In the genomic region with DNA sequence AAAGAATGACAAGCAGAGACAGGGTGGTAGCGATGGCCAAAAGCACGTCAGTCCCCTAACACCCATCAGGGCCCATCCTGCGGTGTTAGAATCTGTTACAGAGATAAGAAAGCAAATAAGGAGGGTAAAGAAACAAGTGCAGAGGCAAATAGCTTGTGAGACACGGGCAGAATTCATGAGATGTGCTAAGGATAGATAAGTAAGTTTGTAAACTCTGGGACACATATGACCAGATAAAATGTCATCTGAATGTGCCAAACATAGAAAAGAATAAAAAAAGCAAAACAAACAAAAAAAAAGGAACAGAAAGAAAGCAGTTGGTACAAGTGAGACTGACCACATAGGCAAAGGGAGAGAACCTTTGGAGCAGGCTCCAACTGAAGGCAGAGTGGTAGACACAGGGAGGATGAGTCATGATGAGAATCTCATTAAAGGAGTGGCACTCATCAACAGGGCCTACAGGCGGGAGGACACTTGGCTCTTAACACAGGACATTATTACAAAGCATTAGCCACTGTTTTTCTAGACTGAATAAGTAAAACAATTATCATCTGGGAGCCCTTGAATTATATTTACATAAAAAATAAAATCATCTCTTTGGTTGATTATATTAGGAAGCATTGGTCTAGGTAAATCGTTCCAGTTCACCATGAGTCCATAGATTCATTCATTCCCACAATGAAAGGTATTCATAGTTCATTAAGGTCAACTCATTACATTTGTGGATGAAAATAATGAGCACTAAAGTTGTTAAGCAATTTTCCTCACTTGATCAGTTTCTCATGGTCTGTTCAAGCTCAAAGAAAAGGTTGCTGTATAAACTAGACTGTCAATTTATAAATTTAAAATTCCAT, we compare ENCODE assay signal across 15 cellular contexts. TPM values are rescaled to one million over a fixed set of nuclear protein-coding genes. Genes with fewer than 3 reads are reported as not detected.
DNase-seq lines count a peak whose midpoint lies in the region; ATAC-seq lines count a peak whose summit lies in the region.
"Had no signal": no experiment of that assay in that cellular context is flagged by ENCODE, and none has a peak within 500 bp of the region (broad histone marks: within the 10 kb centered on the region; RNA-seq: fewer than 3 reads in every experiment).

No MANE protein-coding gene starts in this region.

- peaks cover 22% of the 10 kb centered on the region for H3K4me1 Mint-ChIP-seq in stimulated activated effector memory CD8-positive, alpha-beta T cell treated with anti-CD3 and anti-CD28 coated beads, Interleukin-12 subunit alpha, Interleukin-12 subunit beta, amount 100 ng/mL, for 72 hours
- peaks cover 14% of the 10 kb centered on the region for H3K4me1 Mint-ChIP-seq in T-helper 17 cell

- H3K9me3 ChIP-seq in T-helper 17 cell (ENCODE audit: control insufficient read depth, low read length, poor library complexity, severe bottlenecking) = no peaks in the 10 kb centered on the region

- DNase-seq in activated CD4-positive, CD25-positive, alpha-beta regulatory T cell (lab: John Stamatoyannopoulos, UW) = no peak
- DNase-seq in NOMO-1 treated with dmso at 0.1 percent for 144 hours (lab: John Stamatoyannopoulos, UW; ENCODE audit: unreplicated experiment) (peak; percentile 16), AG08396 (ENCODE audit: low spot score) (no peak), T-helper 17 cell (no peak)
- no peak for DNase-seq in stimulated activated effector memory CD8-positive, alpha-beta T cell treated with anti-CD3 and anti-CD28 coated beads, Interleukin-12 subunit alpha, Interleukin-12 subunit beta, amount 100 ng/mL, for 72 hours (ENCODE audit: low spot score in 2 of 2)
- DNase-seq: activated T-cell treated with anti-CD3 and anti-CD28 coated beads, Interleukin-2, amount 50 U/mL, for 1 hour; dermis blood vessel endothelial cell; KBM-7; right cardiac atrium; SIG-M5 had no signal

- no peaks in the 10 kb centered on the region for H3K9me3 Mint-ChIP-seq in stimulated activated effector memory CD8-positive, alpha-beta T cell treated with anti-CD3 and anti-CD28 coated beads, Interleukin-12 subunit alpha, Interleukin-12 subunit beta, amount 100 ng/mL, for 72 hours
- H3K9me3 Mint-ChIP-seq: stimulated activated naive CD8-positive, alpha-beta T cell treated with anti-CD3 and anti-CD28 coated beads, Interleukin-15, Interleukin-2, amounts not matched to agents 100 ng/mL and 50 ng/mL, for 24 hours had no signal

- no peak overlapping the region for H3K27ac Mint-ChIP-seq in stimulated activated effector memory CD8-positive, alpha-beta T cell treated with anti-CD3 and anti-CD28 coated beads, Interleukin-12 subunit alpha, Interleukin-12 subunit beta, amount 100 ng/mL, for 72 hours
- no peak overlapping the region for H3K27ac Mint-ChIP-seq in T-helper 17 cell
- H3K27ac Mint-ChIP-seq: stimulated activated naive CD8-positive, alpha-beta T cell treated with anti-CD3 and anti-CD28 coated beads, Interleukin-15, Interleukin-2, amounts not matched to agents 100 ng/mL and 50 ng/mL, for 24 hours had no signal

- H3K36me3 Mint-ChIP-seq in stimulated activated effector memory CD8-positive, alpha-beta T cell treated with anti-CD3 and anti-CD28 coated beads, Interleukin-12 subunit alpha, Interleukin-12 subunit beta, amount 100 ng/mL, for 72 hours = no peaks in the 10 kb centered on the region
- peaks cover 10% of the 10 kb centered on the region for H3K36me3 Mint-ChIP-seq in T-helper 17 cell (ENCODE audit: low read depth)

- no peak overlapping the region for H3K4me3 Mint-ChIP-seq in stimulated activated effector memory CD8-positive, alpha-beta T cell treated with anti-CD3 and anti-CD28 coated beads, Interleukin-12 subunit alpha, Interleukin-12 subunit beta, amount 100 ng/mL, for 72 hours
- no peak overlapping the region for H3K4me3 Mint-ChIP-seq in T-helper 17 cell
- H3K4me3 Mint-ChIP-seq: stimulated activated naive CD8-positive, alpha-beta T cell treated with anti-CD3 and anti-CD28 coated beads, Interleukin-15, Interleukin-2, amounts not matched to agents 100 ng/mL and 50 ng/mL, for 24 hours had no signal

- peaks cover 7% of the 10 kb centered on the region for H3K27me3 Mint-ChIP-seq in T-helper 17 cell
- H3K27me3 Mint-ChIP-seq: stimulated activated naive CD8-positive, alpha-beta T cell treated with anti-CD3 and anti-CD28 coated beads, Interleukin-15, Interleukin-2, amounts not matched to agents 100 ng/mL and 50 ng/mL, for 24 hours had no signal

- peak; percentile 51 to 62 for ATAC-seq in activated CD4-positive, CD25-positive, alpha-beta regulatory T cell treated with anti-CD3 and anti-CD28 coated beads, Interleukin-2, amount 50 U/mL, for 24 hours
- ATAC-seq in HG02973 (IDR thresholded peaks at IDR 0.05; ENCODE audit: unreplicated experiment) = peak; percentile 68
- ATAC-seq in stimulated activated effector memory CD8-positive, alpha-beta T cell treated with anti-CD3 and anti-CD28 coated beads, Interleukin-12 subunit alpha, Interleukin-12 subunit beta, amount 100 ng/mL, for 72 hours = peak; percentile 74
- no peak for ATAC-seq in T-helper 17 cell
- ATAC-seq in GM19328 (IDR thresholded peaks at IDR 0.05; ENCODE audit: unreplicated experiment) = no peak
- ATAC-seq: right cardiac atrium had no signal

RNA-seq across cellular contexts. Expression of a gene that starts 21.5 kb away (rescaled TPM):
- 10 to 100 TPM; 52.3 to 59.9 TPM for total RNA-seq in T-helper 17 cell

RNA-seq across cellular contexts. Expression of a gene that starts 52.1 kb away (rescaled TPM):
- total RNA-seq in T-helper 17 cell = not detected
- total RNA-seq: A673, dermis blood vessel endothelial cell, right cardiac atrium had no signal

Comparison
In these comparisons a context has a peak if more than half of its experiments do, and no peak if none do; other contexts are left out.
1. ATAC-seq: peak in activated CD4-positive, CD25-positive, alpha-beta regulatory T cell treated with anti-CD3 and anti-CD28 coated beads, Interleukin-2, amount 50 U/mL, for 24 hours (2 of 2), HG02973 (single experiment) and stimulated activated effector memory CD8-positive, alpha-beta T cell treated with anti-CD3 and anti-CD28 coated beads, Interleukin-12 subunit alpha, Interleukin-12 subunit beta, amount 100 ng/mL, for 72 hours (single experiment); none in T-helper 17 cell (single experiment) and GM19328 (single experiment).